Comparison of ENCODE assay signal across 8 cellular contexts in the genomic region with DNA sequence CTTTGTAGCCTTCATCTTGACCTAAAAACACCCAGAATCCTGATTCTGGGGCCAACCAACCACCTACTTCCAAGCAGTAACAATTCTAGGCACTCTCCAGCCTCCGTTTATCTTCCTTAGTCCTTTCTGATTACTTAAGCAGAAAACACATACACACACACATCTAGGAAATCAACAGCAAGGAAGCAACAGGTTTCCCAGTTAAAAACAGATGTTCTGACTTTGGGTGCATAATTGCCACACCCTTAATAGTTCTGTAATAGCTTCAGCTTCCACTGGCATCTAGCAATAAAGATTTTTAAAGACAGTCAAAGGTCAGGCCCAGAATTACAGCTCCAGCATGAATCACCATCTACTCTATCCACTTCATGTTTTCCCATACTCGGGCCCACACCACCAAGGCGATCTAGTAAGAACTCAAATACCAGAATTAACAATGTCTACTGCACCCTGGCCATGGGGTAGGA. TPM values are rescaled to one million over a fixed set of nuclear protein-coding genes. Genes with fewer than 3 reads are reported as not detected.
DNase-seq lines count a peak whose midpoint lies in the region; ATAC-seq and TF ChIP-seq lines count a peak whose summit lies in the region.

No MANE protein-coding gene starts in this region.

- intact Hi-C loops in psoas muscle (cut with DNase I): loop anchor here (5.0 kb wide), 1 partner anchor 35 kb away; no protein-coding TSS in a partner anchor

- H3F3A ChIP-seq in DOHH2 (ENCODE audit: control insufficient read depth, insufficient read depth): peaks cover 14% of the 10 kb centered on the region

- peaks cover 60% of the 10 kb centered on the region for H3K4me1 ChIP-seq in DOHH2 (ENCODE audit: control insufficient read depth, low read length)
- H3K4me1 ChIP-seq in psoas muscle: peaks cover 57% of the 10 kb centered on the region
- peaks cover 26% of the 10 kb centered on the region for H3K4me1 ChIP-seq in effector memory CD4-positive, alpha-beta T cell (ENCODE audit: control insufficient read depth, insufficient read depth, low read length, poor library complexity, severe bottlenecking)

- no peak for TF ChIP-seq CTCF in DOHH2 (IDR thresholded peaks at IDR 0.05; ENCODE audit: low read depth, low read length, poor library complexity, severe bottlenecking)
- TF ChIP-seq CTCF in NB4 (IDR thresholded peaks at IDR 0.05; ENCODE audit: low read depth, low read length): no peak
- no peak for TF ChIP-seq CTCF in psoas muscle (IDR thresholded peaks at IDR 0.05)

- no peak overlapping the region for H3K4me3 ChIP-seq in DOHH2 (ENCODE audit: low read length)
- no peak overlapping the region for H3K4me3 ChIP-seq in NB4 (ENCODE audit: low read depth, low read length)
- H3K4me3 ChIP-seq in psoas muscle: peak overlapping the region; percentile 76
- no peak overlapping the region for H3K4me3 ChIP-seq in effector memory CD4-positive, alpha-beta T cell (ENCODE audit: insufficient read depth, low read depth, low read length, poor library complexity, severe bottlenecking)

- peaks cover 27% of the 10 kb centered on the region for H4K20me1 ChIP-seq in DOHH2 (ENCODE audit: control insufficient read depth, insufficient read depth, low read depth, low read length)

- H3K27me3 ChIP-seq in DOHH2 (ENCODE audit: control insufficient read depth, low read length): peaks cover 70% of the 10 kb centered on the region
- no peaks in the 10 kb centered on the region for H3K27me3 ChIP-seq in psoas muscle (ENCODE audit: insufficient read depth in 3 of 3, low read length in 2 of 3)
- no peaks in the 10 kb centered on the region for H3K27me3 ChIP-seq in effector memory CD4-positive, alpha-beta T cell (replicated peaks; ENCODE audit: control insufficient read depth, insufficient read depth, low read length, poor library complexity, severe bottlenecking)

- DNase-seq in NB4 (ENCODE audit: low read depth): peak; percentile 35
- peak; percentile 59 for DNase-seq in dermis blood vessel endothelial cell
- no peak for DNase-seq in psoas muscle
- DNase-seq in effector memory CD4-positive, alpha-beta T cell: no peak
- no peak for DNase-seq in left lobe of liver (ENCODE audit: low spot score)
- DNase-seq in NAMALWA (ENCODE audit: low spot score): no peak

- no peak overlapping the region for H3K27ac ChIP-seq in DOHH2 (ENCODE audit: low read depth, low read length)
- peak overlapping the region; percentile 95 for H3K27ac ChIP-seq in psoas muscle
- H3K27ac ChIP-seq in effector memory CD4-positive, alpha-beta T cell (ENCODE audit: insufficient read depth, low read length, poor library complexity, severe bottlenecking): no peak overlapping the region

- no peak for TF ChIP-seq POLR2A in NB4 (IDR thresholded peaks at IDR 0.05; ENCODE audit: extremely low read depth, insufficient read length)
- TF ChIP-seq POLR2A in GM18505 (IDR thresholded peaks at IDR 0.05; ENCODE audit: borderline replicate concordance, extremely low read depth, insufficient read depth, insufficient read length): no peak

- H3K4me2 ChIP-seq in DOHH2 (ENCODE audit: low read length): peak overlapping the region; percentile 99

- H3K9me2 ChIP-seq in DOHH2 (replicated peaks; ENCODE audit: control insufficient read depth, low read length): no peaks in the 10 kb centered on the region

- WGBS in psoas muscle, 3 donors: 47 to 56% (median 55%) methylated on average over 3 of the region's 3 CpGs

- H3K9me3 ChIP-seq in DOHH2 (ENCODE audit: control insufficient read depth, insufficient read depth, low read length) (no peaks in the 10 kb centered on the region), psoas muscle (no peaks in the 10 kb centered on the region)
- H3K9me3 ChIP-seq in effector memory CD4-positive, alpha-beta T cell (ENCODE audit: control insufficient read depth, low read length): no peaks in the 10 kb centered on the region

- ATAC-seq in psoas muscle (peak in 2 of 4 donors; percentile 21 to 26), left lobe of liver (no peak), GM18505 (IDR thresholded peaks at IDR 0.05; ENCODE audit: unreplicated experiment) (no peak)

- no peaks in the 10 kb centered on the region for H3K36me3 ChIP-seq in DOHH2 (ENCODE audit: control insufficient read depth, low read length)
- peaks cover 0 to 14% of the 10 kb centered on the region in 2 donors for H3K36me3 ChIP-seq in psoas muscle (ENCODE audit: insufficient read depth in 1 of 2, low read depth in 1 of 2)
- no peaks in the 10 kb centered on the region for H3K36me3 ChIP-seq in effector memory CD4-positive, alpha-beta T cell (ENCODE audit: control insufficient read depth, insufficient read depth, low read length)

- H3K79me2 ChIP-seq in DOHH2 (ENCODE audit: control insufficient read depth, low read length): peaks cover 10% of the 10 kb centered on the region; the same call in 1 of the 2 replicates

RNA-seq across cellular contexts. Expression of a gene that starts 2.6 kb away (rescaled TPM):
- total RNA-seq in dermis blood vessel endothelial cell (59.9 and 81.3 TPM in 2 replicates), psoas muscle (10 to 100 TPM; 38.6 to 83.0 (median 57.7) TPM), left lobe of liver (22.1 TPM)
- 10 to 100 TPM; 15.9 to 31.7 (median 23.3) TPM for polyA plus RNA-seq in psoas muscle

Comparison
In these comparisons a context has a peak if more than half of its experiments do, and no peak if none do; other contexts are left out.
1. DNase-seq: peak in NB4 (single experiment) and dermis blood vessel endothelial cell (single experiment); none in psoas muscle (0 of 2), effector memory CD4-positive, alpha-beta T cell (0 of 3), left lobe of liver (single experiment) and NAMALWA (single experiment).